1 cellular context compared by ENCODE assay signal in the genomic region with DNA sequence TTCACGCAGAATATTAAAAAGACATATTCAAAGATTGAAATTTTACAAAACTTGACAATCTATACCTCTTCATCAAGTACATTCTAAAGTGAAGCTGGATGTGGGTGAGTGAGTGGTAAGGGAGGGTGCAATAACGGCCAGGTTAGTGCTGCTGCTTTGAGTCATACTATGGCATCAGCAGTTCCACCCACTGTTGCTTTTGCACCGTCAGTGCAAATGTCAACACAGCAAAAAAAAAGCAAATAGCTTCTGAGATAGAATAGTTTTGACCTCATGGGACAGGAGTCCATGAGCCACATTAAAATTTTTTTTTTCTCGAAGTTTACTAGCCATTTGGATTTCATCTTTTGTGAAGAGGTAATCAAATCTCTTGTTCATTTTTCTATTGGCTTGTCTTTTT.
TF ChIP-seq lines count a peak whose summit lies in the region.

No MANE protein-coding gene starts in this region.

TF ChIP-seq in K562, 482 proteins besides CTCF, POLR2A, EP300 and RAD21 (continued from another document):
- TF ChIP-seq PHTF2 (CRISPR knock-in tag; IDR thresholded peaks at IDR 0.05) (no peak), ZNF134 (CRISPR knock-in tag; conservative IDR thresholded peaks at IDR 0.05) (no peak), CTBP1 (IDR thresholded peaks at IDR 0.05; ENCODE audit: borderline replicate concordance) (no peak), TEAD4 (IDR thresholded peaks at IDR 0.05; ENCODE audit: low read length) (no peak), TEAD4 (CRISPR knock-in tag; IDR thresholded peaks at IDR 0.05; ENCODE audit: borderline replicate concordance) (no peak), NFRKB (IDR thresholded peaks at IDR 0.05; ENCODE audit: low read depth) (no peak), MAFF (IDR thresholded peaks at IDR 0.05; ENCODE audit: low read length) (peak; percentile 21; the same call in 1 of the 2 replicates), HEY1 (CRISPR knock-in tag; IDR thresholded peaks at IDR 0.05; ENCODE audit: borderline replicate concordance) (no peak), RB1 (IDR thresholded peaks at IDR 0.05; ENCODE audit: low read depth) (no peak), ZSCAN32 (CRISPR knock-in tag; IDR thresholded peaks at IDR 0.05) (no peak), SMC3 (conservative IDR thresholded peaks at IDR 0.05; ENCODE audit: insufficient read depth, low read depth, low read length) (no peak), NCOA1 (IDR thresholded peaks at IDR 0.05; ENCODE audit: low read depth) (no peak), MAFK (IDR thresholded peaks at IDR 0.05; ENCODE audit: low read length) (peak; percentile 49; the same call in 1 of the 2 replicates), ZNF76 (CRISPR knock-in tag; IDR thresholded peaks at IDR 0.05; ENCODE audit: borderline replicate concordance) (no peak), NR3C1 (CRISPR knock-in tag; IDR thresholded peaks at IDR 0.05) (no peak), PRMT5 (CRISPR knock-in tag; IDR thresholded peaks at IDR 0.05) (no peak), FOXM1 (IDR thresholded peaks at IDR 0.05; ENCODE audit: low read depth) (no peak), FOXM1 (CRISPR knock-in tag; IDR thresholded peaks at IDR 0.05; ENCODE audit: low read depth) (no peak), ZNF384 (IDR thresholded peaks at IDR 0.05; ENCODE audit: low read depth, low read length) (0 out of 2 replicates have a peak, but pooled peaks have one; percentile 34), NCOR1 (IDR thresholded peaks at IDR 0.05) (no peak), KLF13 (tag; IDR thresholded peaks at IDR 0.05; ENCODE audit: borderline replicate concordance, low read depth) (no peak), ZNF316 (IDR thresholded peaks at IDR 0.05) (peak; percentile 85), IRF2 (CRISPR knock-in tag; IDR thresholded peaks at IDR 0.05) (no peak), C11orf30 (IDR thresholded peaks at IDR 0.05; ENCODE audit: low read depth) (peak; percentile 73), SMARCC2 (IDR thresholded peaks at IDR 0.05; ENCODE audit: low read depth) (no peak), RBM34 (IDR thresholded peaks at IDR 0.05; ENCODE audit: borderline replicate concordance, insufficient read depth, low read length) (no peak), NELFE (IDR thresholded peaks at IDR 0.05; ENCODE audit: insufficient read depth, insufficient read length) (no peak), HOXB6 (CRISPR knock-in tag; IDR thresholded peaks at IDR 0.05; ENCODE audit: borderline replicate concordance) (no peak), ZNF668 (CRISPR knock-in tag; IDR thresholded peaks at IDR 0.05) (no peak), SMAD4 (CRISPR knock-in tag; conservative IDR thresholded peaks at IDR 0.05) (no peak), GATAD2B (IDR thresholded peaks at IDR 0.05; ENCODE audit: borderline replicate concordance) (no peak), NCOA2 (IDR thresholded peaks at IDR 0.05; ENCODE audit: partially characterized antibody in 2 of 2) (no peak), FOSL1 (tag; conservative IDR thresholded peaks at IDR 0.05) (peak; percentile 52), MAFG (tag; conservative IDR thresholded peaks at IDR 0.05) (peak; percentile 61), ILF3 (IDR thresholded peaks at IDR 0.05; ENCODE audit: borderline replicate concordance) (no peak), ZNF175 (CRISPR knock-in tag; IDR thresholded peaks at IDR 0.05; ENCODE audit: low read depth) (no peak)
- TF ChIP-seq, protein P1, sequence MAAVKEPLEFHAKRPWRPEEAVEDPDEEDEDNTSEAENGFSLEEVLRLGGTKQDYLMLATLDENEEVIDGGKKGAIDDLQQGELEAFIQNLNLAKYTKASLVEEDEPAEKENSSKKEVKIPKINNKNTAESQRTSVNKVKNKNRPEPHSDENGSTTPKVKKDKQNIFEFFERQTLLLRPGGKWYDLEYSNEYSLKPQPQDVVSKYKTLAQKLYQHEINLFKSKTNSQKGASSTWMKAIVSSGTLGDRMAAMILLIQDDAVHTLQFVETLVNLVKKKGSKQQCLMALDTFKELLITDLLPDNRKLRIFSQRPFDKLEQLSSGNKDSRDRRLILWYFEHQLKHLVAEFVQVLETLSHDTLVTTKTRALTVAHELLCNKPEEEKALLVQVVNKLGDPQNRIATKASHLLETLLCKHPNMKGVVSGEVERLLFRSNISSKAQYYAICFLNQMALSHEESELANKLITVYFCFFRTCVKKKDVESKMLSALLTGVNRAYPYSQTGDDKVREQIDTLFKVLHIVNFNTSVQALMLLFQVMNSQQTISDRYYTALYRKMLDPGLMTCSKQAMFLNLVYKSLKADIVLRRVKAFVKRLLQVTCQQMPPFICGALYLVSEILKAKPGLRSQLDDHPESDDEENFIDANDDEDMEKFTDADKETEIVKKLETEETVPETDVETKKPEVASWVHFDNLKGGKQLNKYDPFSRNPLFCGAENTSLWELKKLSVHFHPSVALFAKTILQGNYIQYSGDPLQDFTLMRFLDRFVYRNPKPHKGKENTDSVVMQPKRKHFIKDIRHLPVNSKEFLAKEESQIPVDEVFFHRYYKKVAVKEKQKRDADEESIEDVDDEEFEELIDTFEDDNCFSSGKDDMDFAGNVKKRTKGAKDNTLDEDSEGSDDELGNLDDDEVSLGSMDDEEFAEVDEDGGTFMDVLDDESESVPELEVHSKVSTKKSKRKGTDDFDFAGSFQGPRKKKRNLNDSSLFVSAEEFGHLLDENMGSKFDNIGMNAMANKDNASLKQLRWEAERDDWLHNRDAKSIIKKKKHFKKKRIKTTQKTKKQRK (IDR thresholded peaks at IDR 0.05; ENCODE audit: borderline replicate concordance, low read depth, low read length): no peak
- TF ChIP-seq, protein P2, sequence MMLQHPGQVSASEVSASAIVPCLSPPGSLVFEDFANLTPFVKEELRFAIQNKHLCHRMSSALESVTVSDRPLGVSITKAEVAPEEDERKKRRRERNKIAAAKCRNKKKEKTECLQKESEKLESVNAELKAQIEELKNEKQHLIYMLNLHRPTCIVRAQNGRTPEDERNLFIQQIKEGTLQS (IDR thresholded peaks at IDR 0.05): 0 out of 2 replicates have a peak, but pooled peaks have one; percentile 40
- TF ChIP-seq, protein P2 (CRISPR knock-in tag; conservative IDR thresholded peaks at IDR 0.05): no peak
- TF ChIP-seq, protein P3, sequence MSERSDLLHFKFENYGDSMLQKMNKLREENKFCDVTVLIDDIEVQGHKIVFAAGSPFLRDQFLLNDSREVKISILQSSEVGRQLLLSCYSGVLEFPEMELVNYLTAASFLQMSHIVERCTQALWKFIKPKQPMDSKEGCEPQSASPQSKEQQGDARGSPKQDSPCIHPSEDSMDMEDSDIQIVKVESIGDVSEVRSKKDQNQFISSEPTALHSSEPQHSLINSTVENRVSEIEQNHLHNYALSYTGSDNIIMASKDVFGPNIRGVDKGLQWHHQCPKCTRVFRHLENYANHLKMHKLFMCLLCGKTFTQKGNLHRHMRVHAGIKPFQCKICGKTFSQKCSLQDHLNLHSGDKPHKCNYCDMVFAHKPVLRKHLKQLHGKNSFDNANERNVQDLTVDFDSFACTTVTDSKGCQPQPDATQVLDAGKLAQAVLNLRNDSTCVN (CRISPR knock-in tag; IDR thresholded peaks at IDR 0.05): no peak
- TF ChIP-seq, protein P4, sequence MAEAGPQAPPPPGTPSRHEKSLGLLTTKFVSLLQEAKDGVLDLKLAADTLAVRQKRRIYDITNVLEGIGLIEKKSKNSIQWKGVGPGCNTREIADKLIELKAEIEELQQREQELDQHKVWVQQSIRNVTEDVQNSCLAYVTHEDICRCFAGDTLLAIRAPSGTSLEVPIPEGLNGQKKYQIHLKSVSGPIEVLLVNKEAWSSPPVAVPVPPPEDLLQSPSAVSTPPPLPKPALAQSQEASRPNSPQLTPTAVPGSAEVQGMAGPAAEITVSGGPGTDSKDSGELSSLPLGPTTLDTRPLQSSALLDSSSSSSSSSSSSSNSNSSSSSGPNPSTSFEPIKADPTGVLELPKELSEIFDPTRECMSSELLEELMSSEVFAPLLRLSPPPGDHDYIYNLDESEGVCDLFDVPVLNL (CRISPR knock-in tag; IDR thresholded peaks at IDR 0.05; ENCODE audit: low read depth): no peak
- TF ChIP-seq, protein P5, sequence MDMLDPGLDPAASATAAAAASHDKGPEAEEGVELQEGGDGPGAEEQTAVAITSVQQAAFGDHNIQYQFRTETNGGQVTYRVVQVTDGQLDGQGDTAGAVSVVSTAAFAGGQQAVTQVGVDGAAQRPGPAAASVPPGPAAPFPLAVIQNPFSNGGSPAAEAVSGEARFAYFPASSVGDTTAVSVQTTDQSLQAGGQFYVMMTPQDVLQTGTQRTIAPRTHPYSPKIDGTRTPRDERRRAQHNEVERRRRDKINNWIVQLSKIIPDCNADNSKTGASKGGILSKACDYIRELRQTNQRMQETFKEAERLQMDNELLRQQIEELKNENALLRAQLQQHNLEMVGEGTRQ (CRISPR knock-in tag; IDR thresholded peaks at IDR 0.05): no peak
